30 cellular contexts compared by ENCODE assay signal in the genomic region with DNA sequence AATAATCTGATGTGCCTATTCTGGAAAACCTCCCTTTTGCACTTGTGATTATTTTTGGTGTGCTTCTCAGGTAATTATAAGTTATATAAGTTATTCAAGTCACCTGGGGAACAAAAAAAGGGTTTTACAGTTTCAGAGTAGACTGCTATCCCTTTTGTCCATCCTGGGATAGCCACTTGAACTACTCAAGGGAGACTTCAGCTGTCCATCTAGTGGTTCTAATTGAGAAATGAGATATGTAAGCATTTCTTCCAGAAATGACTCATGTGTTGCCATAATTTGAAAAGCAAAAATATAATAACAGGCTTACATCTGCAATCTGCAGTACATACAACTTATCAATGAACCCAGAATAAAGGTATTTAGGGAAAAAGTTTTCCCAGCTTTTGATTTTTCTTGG.
"Had no signal": no experiment of that assay in that cellular context is flagged by ENCODE, and none has a peak within 500 bp of the region (broad histone marks: within the 10 kb centered on the region; RNA-seq: fewer than 3 reads in every experiment).

No MANE protein-coding gene starts in this region.

- H3K4me3 ChIP-seq: adrenal gland, ascending aorta, gastroesophageal sphincter, hepatocyte, mucosa of descending colon, pancreas, psoas muscle, sigmoid colon, suprapubic skin, tibial artery, upper lobe of right lung had no signal

- DNase-seq: activated CD4-positive, alpha-beta T cell treated with anti-CD3 and anti-CD28 coated beads for 4 hours; activated CD4-positive, alpha-beta T cell treated with anti-CD3 and anti-CD28 coated beads, Interleukin-2, amount 50 U/mL, for 48 hours; activated CD4-positive, CD25-positive, alpha-beta regulatory T cell; activated CD8-positive, alpha-beta memory T cell treated with anti-CD3 and anti-CD28 coated beads for 24 hours; activated effector memory CD4-positive, alpha-beta T cell treated with Interleukin-2 at 50 U/mL for 16 hours; activated naive CD4-positive, alpha-beta T cell treated with anti-CD3 and anti-CD28 coated beads for 36 hours; activated naive CD8-positive, alpha-beta T cell treated with anti-CD3 and anti-CD28 coated beads for 36 hours; adrenal gland; caudate nucleus; dermis blood vessel endothelial cell; effector CD4-positive, alpha-beta T cell; left cardiac atrium; left ventricle myocardium superior; mucosa of descending colon; naive B cell; nephron progenitor cell; pancreas; psoas muscle; sigmoid colon; stimulated activated CD4-positive, alpha-beta T cell treated with anti-CD3 and anti-CD28 coated beads, Interleukin-15, amount 100 ng/mL, for 24 hours; stimulated activated CD4-positive, alpha-beta T cell treated with anti-CD3 and anti-CD28 coated beads, Interleukin-2, amount 100 ng/mL, for 24 hours; stimulated activated naive CD4-positive, alpha-beta T cell; T-cell; tibial artery; upper lobe of right lung had no signal

- H3K9me3 Mint-ChIP-seq: naive B cell had no signal

- ATAC-seq: gastroesophageal sphincter, left cardiac atrium, left ventricle myocardium superior, mucosa of descending colon, pancreas, psoas muscle, T-cell, upper lobe of right lung had no signal

- H3K27me3 Mint-ChIP-seq: activated naive CD8-positive, alpha-beta T cell treated with anti-CD3 and anti-CD28 coated beads for 36 hours; naive B cell; T-cell had no signal

- H3K27ac Mint-ChIP-seq: activated naive CD4-positive, alpha-beta T cell treated with anti-CD3 and anti-CD28 coated beads for 36 hours; activated naive CD8-positive, alpha-beta T cell treated with anti-CD3 and anti-CD28 coated beads for 36 hours; brain; naive B cell; nephron progenitor cell; T-cell had no signal

- H3K4me1 Mint-ChIP-seq: nephron progenitor cell had no signal

- H3K4me3 Mint-ChIP-seq: activated naive CD4-positive, alpha-beta T cell treated with anti-CD3 and anti-CD28 coated beads for 36 hours; activated naive CD8-positive, alpha-beta T cell treated with anti-CD3 and anti-CD28 coated beads for 36 hours; brain; naive B cell; nephron progenitor cell; T-cell had no signal
